Comparison of ENCODE assay signal across 8 cellular contexts in genomic region chr1:206658264-206658980, GRCh38. TPM values are rescaled to one million over a fixed set of nuclear protein-coding genes. Genes with fewer than 3 reads are reported as not detected.
DNase-seq lines count a peak whose midpoint lies in the region; ATAC-seq and TF ChIP-seq lines count a peak whose summit lies in the region.

No MANE protein-coding gene starts in this region.

- no peaks in the 10 kb centered on the region for H4K20me1 ChIP-seq in neural progenitor cell (ENCODE audit: low read depth)

- H3K27me3 Mint-ChIP-seq in activated CD4-positive, alpha-beta T cell treated with anti-CD3 and anti-CD28 coated beads, Interleukin-2, amount 10 ng/mL, durations not matched to agents 7 days and 5 days = peaks cover 25% of the 10 kb centered on the region
- peaks cover 14% of the 10 kb centered on the region for H3K27me3 Mint-ChIP-seq in neural progenitor cell (ENCODE audit: insufficient read depth, low read depth)

- H3K4me3 ChIP-seq in epithelial cell of esophagus (ENCODE audit: low read length) (no peak overlapping the region), neural progenitor cell (peak overlapping the region; percentile 26)

- no peak overlapping the region for H3K9ac ChIP-seq in neural progenitor cell

- H3K9me3 ChIP-seq in neural progenitor cell (ENCODE audit: low read depth) = no peaks in the 10 kb centered on the region

- peaks cover 14% of the 10 kb centered on the region for H3K4me1 Mint-ChIP-seq in activated CD4-positive, alpha-beta T cell treated with anti-CD3 and anti-CD28 coated beads, Interleukin-2, amount 10 ng/mL, durations not matched to agents 7 days and 5 days
- peaks cover 9% of the 10 kb centered on the region for H3K4me1 Mint-ChIP-seq in neural progenitor cell

- H3F3A ChIP-seq in neural progenitor cell (ENCODE audit: low read depth) = peaks cover 5% of the 10 kb centered on the region

- DNase-seq in GF-D8 (lab: John Stamatoyannopoulos, UW) (peak; percentile 51), KBM-7 (peak; percentile 89), epithelial cell of esophagus (ENCODE audit: low read depth) (no peak), neural progenitor cell (ENCODE audit: low spot score) (peak; percentile 68), putamen (ENCODE audit: low spot score) (no peak)
- peak; percentile 44 for DNase-seq in activated CD4-positive, alpha-beta T cell treated with anti-CD3 and anti-CD28 coated beads, Interleukin-2, amount 10 ng/mL, durations not matched to agents 7 days and 5 days

- H3K79me2 ChIP-seq in neural progenitor cell (ENCODE audit: low read depth) = no peaks in the 10 kb centered on the region

- H3K27ac ChIP-seq in neural progenitor cell = no peak overlapping the region

- in situ Hi-C loops in KBM-7 (cut with MboI; ENCODE audit: low pct_unique_long_range_greater_than_20kb, low sequenced_read_pairs) = no loop called here

- H3K4me2 ChIP-seq in neural progenitor cell = peak overlapping the region; percentile 56

- H3K27ac Mint-ChIP-seq in activated CD4-positive, alpha-beta T cell treated with anti-CD3 and anti-CD28 coated beads, Interleukin-2, amount 10 ng/mL, durations not matched to agents 7 days and 5 days = no peak overlapping the region
- no peak overlapping the region for H3K27ac Mint-ChIP-seq in neural progenitor cell

- no peak overlapping the region for H3K4me3 Mint-ChIP-seq in activated CD4-positive, alpha-beta T cell treated with anti-CD3 and anti-CD28 coated beads, Interleukin-2, amount 10 ng/mL, durations not matched to agents 7 days and 5 days
- no peak overlapping the region for H3K4me3 Mint-ChIP-seq in neural progenitor cell

- H3K36me3 ChIP-seq in neural progenitor cell = no peaks in the 10 kb centered on the region

- peaks cover 21% of the 10 kb centered on the region for H3K4me1 ChIP-seq in neural progenitor cell

- H3K9me3 Mint-ChIP-seq in activated CD4-positive, alpha-beta T cell treated with anti-CD3 and anti-CD28 coated beads, Interleukin-2, amount 10 ng/mL, durations not matched to agents 7 days and 5 days = no peaks in the 10 kb centered on the region
- H3K9me3 Mint-ChIP-seq in neural progenitor cell = no peaks in the 10 kb centered on the region

- H3K27me3 ChIP-seq in neural progenitor cell = peaks cover 32% of the 10 kb centered on the region

- H3K36me3 Mint-ChIP-seq in activated CD4-positive, alpha-beta T cell treated with anti-CD3 and anti-CD28 coated beads, Interleukin-2, amount 10 ng/mL, durations not matched to agents 7 days and 5 days (ENCODE audit: low read depth) = no peaks in the 10 kb centered on the region
- H3K36me3 Mint-ChIP-seq in neural progenitor cell = no peaks in the 10 kb centered on the region

- POLR2A ChIA-PET in activated CD4-positive, alpha-beta T cell treated with anti-CD3 and anti-CD28 coated beads, Interleukin-2, amount 10 ng/mL, durations not matched to agents 7 days and 5 days (lab: Charles Lee) = no interaction called here

- CTCF ChIA-PET in activated CD4-positive, alpha-beta T cell treated with anti-CD3 and anti-CD28 coated beads, Interleukin-2, amount 10 ng/mL, durations not matched to agents 7 days and 5 days (lab: Charles Lee) = interaction anchor here (0.5 to 4.8 kb wide), 17 partner anchors 9 to 332 kb away, joined by 3 to 21 read pairs (median 3); partner anchors contain the start of genes DYRK3 and EIF2D

- peak overlapping the region; percentile 89 for H2AFZ ChIP-seq in neural progenitor cell (replicated peaks)

- no peak for ATAC-seq in GM21360 (IDR thresholded peaks at IDR 0.05; ENCODE audit: unreplicated experiment)
- ATAC-seq in HG03108 (IDR thresholded peaks at IDR 0.05; ENCODE audit: unreplicated experiment) = no peak

- peak; percentile 55 for TF ChIP-seq CTCF in epithelial cell of esophagus (IDR thresholded peaks at IDR 0.05; ENCODE audit: insufficient read depth, low read depth, low read length, missing control alignments)
- peak; percentile 87 for TF ChIP-seq CTCF in neural progenitor cell (IDR thresholded peaks at IDR 0.05)

RNA-seq across cellular contexts. Expression of gene DYRK3, which starts 23.1 kb away (rescaled TPM):
- total RNA-seq in activated CD4-positive, alpha-beta T cell treated with anti-CD3 and anti-CD28 coated beads, Interleukin-2, amount 10 ng/mL, durations not matched to agents 7 days and 5 days = 1 to 10 TPM; 4.0 to 4.3 TPM
- total RNA-seq in neural progenitor cell (ENCODE audit: low replicate concordance) = 21.9 and 22.7 TPM in 2 replicates

RNA-seq across cellular contexts. Expression of gene MAPKAPK2, which starts 26.3 kb away (rescaled TPM):
- 10 to 100 TPM; 55.5 to 57.4 TPM for total RNA-seq in activated CD4-positive, alpha-beta T cell treated with anti-CD3 and anti-CD28 coated beads, Interleukin-2, amount 10 ng/mL, durations not matched to agents 7 days and 5 days
- 24.7 and 38.7 TPM in 2 replicates for total RNA-seq in neural progenitor cell (ENCODE audit: low replicate concordance)

RNA-seq across cellular contexts. Expression of gene EIF2D, which starts 46.2 kb away (rescaled TPM):
- total RNA-seq in activated CD4-positive, alpha-beta T cell treated with anti-CD3 and anti-CD28 coated beads, Interleukin-2, amount 10 ng/mL, durations not matched to agents 7 days and 5 days = 10 to 100 TPM; 44.5 to 51.6 TPM
- total RNA-seq in neural progenitor cell (ENCODE audit: low replicate concordance) = 45.2 and 47.5 TPM in 2 replicates

Comparison
In these comparisons a context has a peak if more than half of its experiments do, and no peak if none do; other contexts are left out.
1. DNase-seq: peak in GF-D8 (single experiment), KBM-7 (single experiment), activated CD4-positive, alpha-beta T cell treated with anti-CD3 and anti-CD28 coated beads, Interleukin-2, amount 10 ng/mL, durations not matched to agents 7 days and 5 days (single experiment) and neural progenitor cell (single experiment); none in epithelial cell of esophagus (single experiment) and putamen (single experiment).